ENCODE assay signal across 18 cellular contexts in the genomic region with DNA sequence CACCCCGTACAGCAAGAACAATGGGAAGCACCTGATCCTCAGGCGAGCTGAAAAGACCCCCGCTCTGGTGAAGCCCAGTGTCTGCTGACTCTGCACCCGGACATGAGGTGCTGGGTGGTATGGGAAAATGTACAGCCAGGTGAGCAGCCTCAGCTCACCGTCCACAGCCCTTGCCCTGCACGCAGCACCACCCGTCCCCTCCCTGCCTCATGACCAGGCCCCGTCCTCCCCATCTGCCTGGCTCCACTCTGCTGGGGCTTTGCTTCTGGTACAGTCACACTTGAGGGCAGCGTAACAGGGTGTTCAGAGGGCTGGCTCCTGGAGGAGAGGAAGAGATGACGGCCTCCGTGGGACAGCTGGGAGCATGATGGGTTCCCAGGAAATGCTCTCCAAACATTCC. TPM values are rescaled to one million over a fixed set of nuclear protein-coding genes. Genes with fewer than 3 reads are reported as not detected.
DNase-seq lines count a peak whose midpoint lies in the region; ATAC-seq, FAIRE-seq and TF ChIP-seq lines count a peak whose summit lies in the region.
"Had no signal": no experiment of that assay in that cellular context is flagged by ENCODE, and none has a peak within 500 bp of the region (broad histone marks: within the 10 kb centered on the region; RNA-seq: fewer than 3 reads in every experiment).

No MANE protein-coding gene starts in this region.

- H3K4me3 ChIP-seq in DND-41 (ENCODE audit: low read depth in 1 of 2, low read length in 2 of 2) (no peak overlapping the region), OCI-LY3 (ENCODE audit: low read length) (no peak overlapping the region), endodermal cell (ENCODE audit: low read length) (no peak overlapping the region)
- H3K4me3 ChIP-seq: esophagus squamous epithelium, GM23248, SJCRH30, suprapubic skin had no signal

- H3K4me2 ChIP-seq in DND-41 (ENCODE audit: insufficient read depth, low read length) (no peak overlapping the region), OCI-LY3 (ENCODE audit: low read length) (peak overlapping the region; percentile 64)

- FAIRE-seq in frontal cortex (lab: Jason Lieb, UNC): no peak

- WGBS in endodermal cell (ENCODE audit: insufficient coverage in 1 of 2, insufficient read length in 1 of 2), 2 experiments: 94 to 96% methylated on average over 6 to 11 of the region's 11 CpGs

- no peaks in the 10 kb centered on the region for H3K9me3 ChIP-seq in DND-41 (ENCODE audit: insufficient read depth, low read length, severe bottlenecking)
- H3K9me3 ChIP-seq in OCI-LY3 (ENCODE audit: insufficient read depth, low read length): no peaks in the 10 kb centered on the region
- H3K9me3 ChIP-seq in endodermal cell (ENCODE audit: control insufficient read depth, low read length): no peaks in the 10 kb centered on the region
- H3K9me3 ChIP-seq: esophagus squamous epithelium, SJCRH30, suprapubic skin had no signal

- H3K27me3 Mint-ChIP-seq in T-helper 2 cell treated with Interferon-gamma antibody and Interleukin-4, amounts not matched to agents 5 μg/mL and 100 μg/mL, for 36 hours (ENCODE audit: low read depth): no peaks in the 10 kb centered on the region
- no peaks in the 10 kb centered on the region for H3K27me3 Mint-ChIP-seq in endodermal cell (ENCODE audit: insufficient read depth)

- H3K36me3 ChIP-seq in DND-41 (ENCODE audit: insufficient read depth, low read length) (peaks cover 94% of the 10 kb centered on the region), OCI-LY3 (replicated peaks; ENCODE audit: low read depth, low read length) (peaks cover 59% of the 10 kb centered on the region), endodermal cell (ENCODE audit: control insufficient read depth, insufficient read depth, low read length) (peaks cover 59% of the 10 kb centered on the region)

- no peak for DNase-seq in T-helper 2 cell treated with Interferon-gamma antibody and Interleukin-4, amounts not matched to agents 5 μg/mL and 100 μg/mL, for 36 hours (ENCODE audit: low spot score)
- DNase-seq in T-helper 2 cell (no peak), DND-41 (no peak), endodermal cell (no peak), frontal cortex (ENCODE audit: low spot score in 2 of 2) (no peak), hepatic stellate cell (ENCODE audit: low spot score) (no peak)
- DNase-seq: effector CD4-positive, alpha-beta T cell; esophagus squamous epithelium; GM23248; KBM-7; NCI-H187 treated with DMSO at 0.1 percent for 48 hours; posterior cingulate gyrus; SJCRH30 had no signal

- no peak overlapping the region for H2AFZ ChIP-seq in DND-41 (ENCODE audit: low read depth, low read length)
- no peak overlapping the region for H2AFZ ChIP-seq in OCI-LY3 (ENCODE audit: low read depth, low read length)
- H2AFZ ChIP-seq: GM23248 had no signal

- H3K27ac ChIP-seq in DND-41 (ENCODE audit: low read length) (no peak overlapping the region), OCI-LY3 (ENCODE audit: low read length) (peak overlapping the region; percentile 68), endodermal cell (ENCODE audit: low read depth, low read length) (no peak overlapping the region)
- H3K27ac ChIP-seq: esophagus squamous epithelium, GM23248, SJCRH30, suprapubic skin had no signal

- H4K20me1 ChIP-seq in DND-41 (ENCODE audit: insufficient read depth, low read length) (peaks cover 8% of the 10 kb centered on the region), OCI-LY3 (ENCODE audit: insufficient read depth, low read length) (peaks cover 10% of the 10 kb centered on the region; the same call in 1 of the 2 replicates)

- peaks cover 57% of the 10 kb centered on the region for H3K36me3 Mint-ChIP-seq in T-helper 2 cell treated with Interferon-gamma antibody and Interleukin-4, amounts not matched to agents 5 μg/mL and 100 μg/mL, for 36 hours (ENCODE audit: low read depth)
- peaks cover 53% of the 10 kb centered on the region for H3K36me3 Mint-ChIP-seq in endodermal cell (ENCODE audit: low read depth)

- peaks cover 26% of the 10 kb centered on the region for H3K4me1 Mint-ChIP-seq in T-helper 2 cell treated with Interferon-gamma antibody and Interleukin-4, amounts not matched to agents 5 μg/mL and 100 μg/mL, for 36 hours (ENCODE audit: low read depth)
- peaks cover 11% of the 10 kb centered on the region for H3K4me1 Mint-ChIP-seq in endodermal cell

- H3K9me3 Mint-ChIP-seq in T-helper 2 cell treated with Interferon-gamma antibody and Interleukin-4, amounts not matched to agents 5 μg/mL and 100 μg/mL, for 36 hours: no peaks in the 10 kb centered on the region
- H3K9me3 Mint-ChIP-seq in endodermal cell: no peaks in the 10 kb centered on the region

- H3K4me1 ChIP-seq in DND-41 (ENCODE audit: insufficient read depth, low read length): no peaks in the 10 kb centered on the region
- peaks cover 26% of the 10 kb centered on the region for H3K4me1 ChIP-seq in OCI-LY3 (ENCODE audit: low read length)
- H3K4me1 ChIP-seq in endodermal cell (ENCODE audit: control insufficient read depth, insufficient read depth, low read length): peaks cover 4% of the 10 kb centered on the region
- H3K4me1 ChIP-seq: esophagus squamous epithelium, SJCRH30, suprapubic skin had no signal

- TF ChIP-seq CTCF in DND-41 (IDR thresholded peaks at IDR 0.05; ENCODE audit: borderline replicate concordance, extremely low read depth, low read length, poor library complexity, severe bottlenecking): no peak
- TF ChIP-seq CTCF in OCI-LY3 (IDR thresholded peaks at IDR 0.05; ENCODE audit: low read depth, low read length): no peak
- TF ChIP-seq CTCF in endodermal cell (conservative IDR thresholded peaks at IDR 0.05): no peak

- H3K79me2 ChIP-seq in DND-41 (ENCODE audit: insufficient read depth, low read length): peaks cover 5% of the 10 kb centered on the region
- H3K79me2 ChIP-seq in OCI-LY3 (ENCODE audit: low read length): no peaks in the 10 kb centered on the region

- no peak overlapping the region for H3K4me3 Mint-ChIP-seq in T-helper 2 cell treated with Interferon-gamma antibody and Interleukin-4, amounts not matched to agents 5 μg/mL and 100 μg/mL, for 36 hours
- H3K4me3 Mint-ChIP-seq in endodermal cell: no peak overlapping the region

- H3K9ac ChIP-seq in DND-41 (ENCODE audit: low read depth, low read length) (no peak overlapping the region), OCI-LY3 (ENCODE audit: low read length) (no peak overlapping the region), endodermal cell (ENCODE audit: extremely low read depth, low read length, poor library complexity, severe bottlenecking) (no peak overlapping the region)
- H3K9ac ChIP-seq: GM23248 had no signal

- H3K27ac Mint-ChIP-seq in T-helper 2 cell treated with Interferon-gamma antibody and Interleukin-4, amounts not matched to agents 5 μg/mL and 100 μg/mL, for 36 hours: peak overlapping the region; percentile 81
- H3K27ac Mint-ChIP-seq in endodermal cell: peak overlapping the region; percentile 17

- ATAC-seq in DND-41 (ENCODE audit: insufficient read depth, low read depth) (peak; percentile 49; the same call in 1 of the 3 replicates), GM18868 (IDR thresholded peaks at IDR 0.05; ENCODE audit: unreplicated experiment) (no peak)
- ATAC-seq: Panc1, sciatic nerve had no signal

- H3K27me3 ChIP-seq in DND-41 (ENCODE audit: insufficient read depth, low read length, poor library complexity): no peaks in the 10 kb centered on the region
- H3K27me3 ChIP-seq in OCI-LY3 (ENCODE audit: low read depth, low read length): no peaks in the 10 kb centered on the region
- H3K27me3 ChIP-seq in endodermal cell (ENCODE audit: control insufficient read depth, insufficient read depth, low read length, poor library complexity, severe bottlenecking): no peaks in the 10 kb centered on the region
- H3K27me3 ChIP-seq: esophagus squamous epithelium, SJCRH30, suprapubic skin had no signal

RNA-seq across cellular contexts. Expression of a gene that starts 49.1 kb away (rescaled TPM):
- 10 to 100 TPM; 58.7 to 77.1 TPM for total RNA-seq in endodermal cell
- polyA plus RNA-seq in endodermal cell (2013, experiment 1 of 2): 54.0 TPM
- 49.2 TPM for polyA plus RNA-seq in endodermal cell (2013, experiment 2 of 2)
- 12.2 TPM for total RNA-seq in frontal cortex
